ENCODE assay signal across 1 cellular context in the genomic region with DNA sequence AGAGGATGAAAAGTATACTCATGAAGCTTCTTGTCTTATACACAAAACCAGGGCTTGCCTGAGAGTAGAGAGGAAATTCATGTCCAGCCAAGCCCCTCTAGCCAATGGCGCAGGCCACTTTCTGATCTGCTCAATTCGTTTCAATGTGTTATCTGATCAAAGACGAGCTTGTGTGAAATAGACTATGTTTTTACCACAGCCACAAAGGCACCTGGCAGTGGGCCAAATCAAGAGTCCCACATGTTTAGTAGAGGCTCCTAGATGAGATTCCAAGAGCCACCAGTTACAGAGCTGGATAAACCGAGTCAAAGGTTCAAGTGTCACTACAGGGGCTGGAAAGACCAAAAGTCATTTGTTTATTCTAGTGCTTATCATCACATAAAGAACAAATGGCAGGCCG.
A peak's percentile ranks its signal among the peaks of the same experiment; 100 is the strongest.
TF ChIP-seq lines count a peak whose summit lies in the region.

No MANE protein-coding gene starts in this region.

TF ChIP-seq in K562, 482 proteins besides CTCF, POLR2A, EP300 and RAD21:
- TF ChIP-seq DDX20 (tag; IDR thresholded peaks at IDR 0.05; ENCODE audit: low read depth) (no peak), NFIX (CRISPR knock-in tag; IDR thresholded peaks at IDR 0.05; ENCODE audit: low read depth) (peak; percentile 79), NFIC (IDR thresholded peaks at IDR 0.05) (peak; percentile 94)
